21 cellular contexts compared by ENCODE assay signal in genomic region chr11:95853138-95853537, GRCh38.
"Had no signal": no experiment of that assay in that cellular context is flagged by ENCODE, and none has a peak within 500 bp of the region (broad histone marks: within the 10 kb centered on the region; RNA-seq: fewer than 3 reads in every experiment).

No MANE protein-coding gene starts in this region.

- ATAC-seq: esophagus mucosa; foreskin keratinocyte; gastroesophageal sphincter; heart left ventricle; naive thymus-derived CD8-positive, alpha-beta T cell; stimulated activated memory B cell treated with anti-CD40 and anti-IgM and Interleukin-4, amounts not matched to agents 10 μg/mL and 1 μg/mL and 100 μg/mL, for 72 hours; stimulated activated naive CD8-positive, alpha-beta T cell treated with anti-CD3 and anti-CD28 coated beads, Interleukin-15, Interleukin-2, amounts not matched to agents 100 U/mL and 50 U/mL, for 24 hours; upper lobe of right lung had no signal

- H3K27ac Mint-ChIP-seq: nephron progenitor cell; stimulated activated memory B cell treated with anti-CD40 and anti-IgM and Interleukin-4, amounts not matched to agents 10 μg/mL and 1 μg/mL and 100 μg/mL, for 72 hours had no signal

- H3K27me3 Mint-ChIP-seq: naive thymus-derived CD8-positive, alpha-beta T cell; stimulated activated memory B cell treated with anti-CD40 and anti-IgM and Interleukin-4, amounts not matched to agents 10 μg/mL and 1 μg/mL and 100 μg/mL, for 72 hours had no signal

- FAIRE-seq: colon, kidney had no signal

- DNase-seq: dorsolateral prefrontal cortex; effector CD4-positive, alpha-beta T cell; endodermal cell; foreskin keratinocyte; heart left ventricle; kidney; left lung; naive thymus-derived CD8-positive, alpha-beta T cell; nephron progenitor cell; nucleus accumbens; sigmoid colon; stimulated activated CD4-positive, alpha-beta T cell treated with anti-CD3 and anti-CD28 coated beads, Interleukin-2, amount 100 ng/mL, for 24 hours; stimulated activated CD4-positive, alpha-beta T cell treated with anti-CD3 and anti-CD28 coated beads, Interleukin-4, amount 100 ng/mL, for 24 hours; stimulated activated naive CD8-positive, alpha-beta T cell treated with anti-CD3 and anti-CD28 coated beads, Interleukin-15, Interleukin-2, amounts not matched to agents 100 U/mL and 50 U/mL, for 24 hours; transverse colon; upper lobe of right lung; uterus had no signal

- H3K9me3 Mint-ChIP-seq: endodermal cell; naive thymus-derived CD8-positive, alpha-beta T cell; nephron progenitor cell; stimulated activated memory B cell treated with anti-CD40 and anti-IgM and Interleukin-4, amounts not matched to agents 10 μg/mL and 1 μg/mL and 100 μg/mL, for 72 hours had no signal

- H3K4me1 Mint-ChIP-seq: naive thymus-derived CD8-positive, alpha-beta T cell had no signal

- H3K4me3 Mint-ChIP-seq: endodermal cell; naive thymus-derived CD8-positive, alpha-beta T cell; nephron progenitor cell; stimulated activated memory B cell treated with anti-CD40 and anti-IgM and Interleukin-4, amounts not matched to agents 10 μg/mL and 1 μg/mL and 100 μg/mL, for 72 hours had no signal
